2 cellular contexts compared by ENCODE assay signal in genomic region chr3:140695361-140696061, GRCh38.
TF ChIP-seq lines count a peak whose summit lies in the region.

No MANE protein-coding gene starts in this region.

TF ChIP-seq in HepG2, 621 proteins besides CTCF, POLR2A, EP300 and RAD21:
- TF ChIP-seq FOXO4 (CRISPR knock-in tag; conservative IDR thresholded peaks at IDR 0.05): no peak
- no peak for TF ChIP-seq ZSCAN12 (CRISPR knock-in tag; IDR thresholded peaks at IDR 0.05)
- no peak for TF ChIP-seq ZSCAN20 (CRISPR knock-in tag; IDR thresholded peaks at IDR 0.05; ENCODE audit: borderline replicate concordance)
- no peak for TF ChIP-seq IKZF1 (IDR thresholded peaks at IDR 0.05)
- TF ChIP-seq ZNF326 (CRISPR knock-in tag; IDR thresholded peaks at IDR 0.05; ENCODE audit: borderline replicate concordance): no peak
- TF ChIP-seq SP140L (CRISPR knock-in tag; IDR thresholded peaks at IDR 0.05; ENCODE audit: borderline replicate concordance): no peak
- TF ChIP-seq TMF1 (CRISPR knock-in tag; IDR thresholded peaks at IDR 0.05; ENCODE audit: low read depth): no peak
- no peak for TF ChIP-seq ATF6 (CRISPR knock-in tag; conservative IDR thresholded peaks at IDR 0.05)
- TF ChIP-seq ZNF629 (CRISPR knock-in tag; conservative IDR thresholded peaks at IDR 0.05): no peak
- no peak for TF ChIP-seq SRSF4 (IDR thresholded peaks at IDR 0.05; ENCODE audit: low read depth, low read length, poor library complexity, severe bottlenecking)
- TF ChIP-seq PRMT3 (CRISPR knock-in tag; IDR thresholded peaks at IDR 0.05; ENCODE audit: borderline replicate concordance, low read depth): no peak
- no peak for TF ChIP-seq POGZ (CRISPR knock-in tag; IDR thresholded peaks at IDR 0.05)
- no peak for TF ChIP-seq ZNF597 (CRISPR knock-in tag; IDR thresholded peaks at IDR 0.05)
TF ChIP-seq in HepG2: peak in this region for 0.

TF ChIP-seq in WTC11, 78 proteins besides CTCF, POLR2A, EP300 and RAD21:
- no peak for TF ChIP-seq TEAD4 (CRISPR knock-in tag; IDR thresholded peaks at IDR 0.05)
- no peak for TF ChIP-seq E2F1 (CRISPR knock-in tag; IDR thresholded peaks at IDR 0.05)
- no peak for TF ChIP-seq ZNF671 (CRISPR knock-in tag; IDR thresholded peaks at IDR 0.05)
- TF ChIP-seq ETV6 (CRISPR knock-in tag; IDR thresholded peaks at IDR 0.05): no peak
- no peak for TF ChIP-seq E2F4 (CRISPR knock-in tag; IDR thresholded peaks at IDR 0.05; ENCODE audit: borderline replicate concordance, low read depth)
- TF ChIP-seq STAT6 (CRISPR knock-in tag; conservative IDR thresholded peaks at IDR 0.05; ENCODE audit: low read depth): no peak
- TF ChIP-seq FOXP1 (CRISPR knock-in tag; IDR thresholded peaks at IDR 0.05; ENCODE audit: borderline replicate concordance): no peak
- no peak for TF ChIP-seq SP1 (CRISPR knock-in tag; conservative IDR thresholded peaks at IDR 0.05)
- no peak for TF ChIP-seq USF2 (CRISPR knock-in tag; IDR thresholded peaks at IDR 0.05)
- no peak for TF ChIP-seq HMGA2 (CRISPR knock-in tag; IDR thresholded peaks at IDR 0.05)
- no peak for TF ChIP-seq RORB (CRISPR knock-in tag; IDR thresholded peaks at IDR 0.05)
- TF ChIP-seq CBFB (CRISPR knock-in tag; IDR thresholded peaks at IDR 0.05; ENCODE audit: low read depth): no peak
- TF ChIP-seq NFATC4 (CRISPR knock-in tag; IDR thresholded peaks at IDR 0.05): no peak
- TF ChIP-seq ZNF219 (CRISPR knock-in tag; IDR thresholded peaks at IDR 0.05; ENCODE audit: borderline replicate concordance): no peak
- no peak for TF ChIP-seq ZNF423 (CRISPR knock-in tag; IDR thresholded peaks at IDR 0.05)
- TF ChIP-seq NR2C2 (CRISPR knock-in tag; IDR thresholded peaks at IDR 0.05): no peak
